ENCODE assay signal across 18 cellular contexts in the genomic region with DNA sequence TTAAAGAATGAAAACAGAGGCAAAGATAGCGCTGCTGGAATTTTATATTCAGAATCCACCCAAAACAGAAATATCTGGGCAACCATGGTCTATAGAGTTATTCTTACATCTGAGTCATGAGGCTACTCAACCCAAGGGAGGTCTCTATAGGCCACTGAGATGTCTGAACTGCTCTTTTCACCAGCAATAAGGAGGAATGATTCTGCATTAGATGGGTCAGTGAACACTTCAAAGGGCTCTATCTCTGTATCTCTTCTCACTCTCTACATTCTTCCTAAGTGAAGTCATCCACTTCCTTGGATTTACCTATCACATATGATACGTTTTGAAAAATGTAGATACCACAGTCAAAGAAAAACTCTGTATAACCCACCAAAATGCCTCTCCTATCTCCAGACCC.
"Had no signal": no experiment of that assay in that cellular context is flagged by ENCODE, and none has a peak within 500 bp of the region (broad histone marks: within the 10 kb centered on the region; RNA-seq: fewer than 3 reads in every experiment).

No MANE protein-coding gene starts in this region.

- H3K9me3 ChIP-seq: psoas muscle, right lobe of liver had no signal

- H3K4me1 ChIP-seq: psoas muscle, right lobe of liver had no signal

- H3K27ac ChIP-seq: cardiac muscle cell, dorsolateral prefrontal cortex, psoas muscle, right lobe of liver, WERI-Rb-1 had no signal

- H3K4me2 ChIP-seq: smooth muscle cell had no signal

- H3K4me1 Mint-ChIP-seq: activated CD8-positive, alpha-beta memory T cell treated with anti-CD3 and anti-CD28 coated beads, Interleukin-2, amount 10 ng/mL, durations not matched to agents 7 days and 5 days; activated naive CD4-positive, alpha-beta T cell treated with anti-CD3 and anti-CD28 coated beads, Interleukin-2, amount 10 ng/mL, durations not matched to agents 7 days and 5 days; endodermal cell had no signal

- H3K36me3 ChIP-seq: cardiac muscle cell, right lobe of liver, WERI-Rb-1 had no signal

- H3K36me3 Mint-ChIP-seq: activated CD4-positive, alpha-beta memory T cell treated with anti-CD3 and anti-CD28 coated beads for 36 hours; activated CD8-positive, alpha-beta memory T cell treated with anti-CD3 and anti-CD28 coated beads, Interleukin-2, amount 10 ng/mL, durations not matched to agents 7 days and 5 days; activated naive CD4-positive, alpha-beta T cell treated with anti-CD3 and anti-CD28 coated beads, Interleukin-2, amount 10 ng/mL, durations not matched to agents 7 days and 5 days; type B pancreatic cell had no signal

- H3K27me3 ChIP-seq: cardiac muscle cell, right lobe of liver had no signal

- H3K4me3 Mint-ChIP-seq: activated CD4-positive, alpha-beta memory T cell treated with anti-CD3 and anti-CD28 coated beads for 36 hours; activated CD8-positive, alpha-beta memory T cell treated with anti-CD3 and anti-CD28 coated beads, Interleukin-2, amount 10 ng/mL, durations not matched to agents 7 days and 5 days; activated naive CD4-positive, alpha-beta T cell treated with anti-CD3 and anti-CD28 coated beads, Interleukin-2, amount 10 ng/mL, durations not matched to agents 7 days and 5 days; activated T-cell treated with anti-CD3 and anti-CD28 coated beads, Interleukin-2, amount 50 U/mL, for 24 hours; endodermal cell; nephron; type B pancreatic cell had no signal

- H3K27ac Mint-ChIP-seq: activated CD4-positive, alpha-beta memory T cell treated with anti-CD3 and anti-CD28 coated beads for 36 hours; activated CD8-positive, alpha-beta memory T cell treated with anti-CD3 and anti-CD28 coated beads, Interleukin-2, amount 10 ng/mL, durations not matched to agents 7 days and 5 days; activated naive CD4-positive, alpha-beta T cell treated with anti-CD3 and anti-CD28 coated beads, Interleukin-2, amount 10 ng/mL, durations not matched to agents 7 days and 5 days; activated T-cell treated with anti-CD3 and anti-CD28 coated beads, Interleukin-2, amount 50 U/mL, for 24 hours; endodermal cell; nephron; type B pancreatic cell had no signal

- H3K4me3 ChIP-seq: cardiac muscle cell, dorsolateral prefrontal cortex, psoas muscle, right lobe of liver, smooth muscle cell had no signal

- DNase-seq: activated CD4-positive, alpha-beta memory T cell treated with anti-CD3 and anti-CD28 coated beads for 36 hours; activated CD8-positive, alpha-beta memory T cell treated with anti-CD3 and anti-CD28 coated beads, Interleukin-2, amount 10 ng/mL, durations not matched to agents 7 days and 5 days; activated naive CD4-positive, alpha-beta T cell treated with anti-CD3 and anti-CD28 coated beads, Interleukin-2, amount 10 ng/mL, durations not matched to agents 7 days and 5 days; activated T-cell treated with anti-CD3 and anti-CD28 coated beads, Interleukin-2, amount 50 U/mL, for 24 hours; dorsolateral prefrontal cortex; endodermal cell; hippocampal formation; occipital lobe; psoas muscle; right lobe of liver; stimulated activated CD4-positive, alpha-beta T cell treated with anti-CD3 and anti-CD28 coated beads, Interleukin-4, amount 100 ng/mL, for 4 hours; stimulated activated CD8-positive, alpha-beta memory T cell treated with anti-CD3 and anti-CD28 coated beads, Interleukin-4, amount 100 ng/mL, for 48 hours; stimulated activated naive CD4-positive, alpha-beta T cell treated with Interleukin-2 at 50 U/mL for 16 hours; WERI-Rb-1 had no signal

- H3K9me3 Mint-ChIP-seq: activated CD4-positive, alpha-beta memory T cell treated with anti-CD3 and anti-CD28 coated beads for 36 hours; activated naive CD4-positive, alpha-beta T cell treated with anti-CD3 and anti-CD28 coated beads, Interleukin-2, amount 10 ng/mL, durations not matched to agents 7 days and 5 days; activated T-cell treated with anti-CD3 and anti-CD28 coated beads, Interleukin-2, amount 50 U/mL, for 24 hours; endodermal cell; nephron; type B pancreatic cell had no signal

- H3K27me3 Mint-ChIP-seq: type B pancreatic cell had no signal

- ATAC-seq: activated CD8-positive, alpha-beta memory T cell treated with anti-CD3 and anti-CD28 coated beads, Interleukin-2, amount 10 ng/mL, durations not matched to agents 7 days and 5 days; psoas muscle; right lobe of liver had no signal
